31 cellular contexts compared by ENCODE assay signal in the genomic region with DNA sequence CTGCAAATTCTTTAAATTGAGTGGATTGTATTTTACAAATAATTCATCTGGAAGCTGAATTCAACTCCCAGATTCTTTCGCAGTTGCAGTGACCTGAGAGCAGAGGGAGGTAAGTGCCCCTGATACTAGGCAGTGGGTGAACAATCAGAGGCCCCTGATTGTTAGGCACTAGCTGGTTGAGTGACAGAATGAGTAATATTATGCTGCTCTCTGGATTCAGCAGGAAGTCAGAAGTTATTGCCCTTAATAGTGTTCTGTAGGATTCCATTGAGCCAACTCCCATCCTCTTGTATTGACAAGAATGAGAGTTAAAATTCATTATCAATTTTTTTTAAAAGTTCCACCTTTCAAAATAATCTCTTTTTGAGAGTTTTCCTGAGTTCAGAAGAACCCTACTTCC.
"Had no signal": no experiment of that assay in that cellular context is flagged by ENCODE, and none has a peak within 500 bp of the region (broad histone marks: within the 10 kb centered on the region; RNA-seq: fewer than 3 reads in every experiment).

No MANE protein-coding gene starts in this region.

- H3K4me3 ChIP-seq: ascending aorta, PC-9, SK-N-MC had no signal

- H3K4me1 Mint-ChIP-seq: activated CD4-positive, alpha-beta T cell treated with anti-CD3 and anti-CD28 coated beads for 36 hours; activated CD4-positive, alpha-beta T cell treated with anti-CD3 and anti-CD28 coated beads, Interleukin-2, amount 10 ng/mL, durations not matched to agents 7 days and 5 days; activated naive CD4-positive, alpha-beta T cell treated with anti-CD3 and anti-CD28 coated beads, Interleukin-2, amount 50 U/mL, for 24 hours; activated naive CD8-positive, alpha-beta T cell treated with anti-CD3 and anti-CD28 coated beads, Interleukin-2, amount 10 ng/mL, durations not matched to agents 7 days and 5 days; WTC11 had no signal

- H3K27ac Mint-ChIP-seq: activated CD4-positive, alpha-beta T cell treated with anti-CD3 and anti-CD28 coated beads for 36 hours; activated CD4-positive, alpha-beta T cell treated with anti-CD3 and anti-CD28 coated beads, Interleukin-2, amount 10 ng/mL, durations not matched to agents 7 days and 5 days; activated CD8-positive, alpha-beta T cell treated with anti-CD3 and anti-CD28 coated beads, Interleukin-2, amount 10 ng/mL, durations not matched to agents 7 days and 5 days; activated naive CD4-positive, alpha-beta T cell treated with anti-CD3 and anti-CD28 coated beads, Interleukin-2, amount 50 U/mL, for 24 hours; activated naive CD8-positive, alpha-beta T cell treated with anti-CD3 and anti-CD28 coated beads, Interleukin-2, amount 10 ng/mL, durations not matched to agents 7 days and 5 days; activated T-cell treated with anti-CD3 and anti-CD28 coated beads, Interleukin-2, amount 50 U/mL, for 24 hours; activated T-helper 2 cell treated with anti-CD3 and anti-CD28 coated beads, Interferon-gamma antibody, Interleukin-2, Interleukin-4, amounts not matched to agents 10 μg/mL and 5 μg/mL and 100 μg/mL, durations not matched to agents 14 hours and 24 hours and 36 hours; brain; T-helper 1 cell treated with Interleukin-12 subunit alpha and Interleukin-12 subunit beta and Interleukin-4 antibody, amounts not matched to agents 30 μg/mL and 1 μg/mL, for 36 hours; T-helper 2 cell treated with Interferon-gamma antibody and Interleukin-4, amounts not matched to agents 5 μg/mL and 100 μg/mL, for 36 hours; WTC11 had no signal

- DNase-seq: activated CD4-positive, alpha-beta T cell treated with anti-CD3 and anti-CD28 coated beads for 36 hours; activated CD4-positive, alpha-beta T cell treated with anti-CD3 and anti-CD28 coated beads, Interleukin-2, amount 10 ng/mL, durations not matched to agents 7 days and 5 days; activated CD4-positive, alpha-beta T cell treated with anti-CD3 and anti-CD28 coated beads, Interleukin-2, amount 50 U/mL, for 48 hours; activated CD8-positive, alpha-beta T cell treated with anti-CD3 and anti-CD28 coated beads, Interleukin-2, amount 10 ng/mL, durations not matched to agents 7 days and 5 days; activated gamma-delta T cell; activated naive CD4-positive, alpha-beta T cell treated with Interleukin-2 at 50 U/mL for 16 hours; activated naive CD8-positive, alpha-beta T cell treated with anti-CD3 and anti-CD28 coated beads, Interleukin-2, amount 10 ng/mL, durations not matched to agents 7 days and 5 days; activated T-cell treated with anti-CD3 and anti-CD28 coated beads, Interleukin-2, amount 50 U/mL, for 24 hours; amygdala; central memory CD4-positive, alpha-beta T cell; Karpas-422; NCI-H1105; NCI-H1417 treated with DMSO at 0.1 percent for 48 hours; NCI-H187 treated with DMSO at 0.1 percent for 48 hours; NCI-H2081; NCI-H226; NCI-H446 treated with DMSO at 0.1 percent for 48 hours; NCI-H524 treated with DMSO at 0.1 percent for 48 hours; PC-9; SIG-M5 had no signal

- H3K4me3 Mint-ChIP-seq: activated CD4-positive, alpha-beta T cell treated with anti-CD3 and anti-CD28 coated beads for 36 hours; activated CD4-positive, alpha-beta T cell treated with anti-CD3 and anti-CD28 coated beads, Interleukin-2, amount 10 ng/mL, durations not matched to agents 7 days and 5 days; activated CD8-positive, alpha-beta T cell treated with anti-CD3 and anti-CD28 coated beads, Interleukin-2, amount 10 ng/mL, durations not matched to agents 7 days and 5 days; activated naive CD4-positive, alpha-beta T cell treated with anti-CD3 and anti-CD28 coated beads, Interleukin-2, amount 50 U/mL, for 24 hours; activated naive CD8-positive, alpha-beta T cell treated with anti-CD3 and anti-CD28 coated beads, Interleukin-2, amount 10 ng/mL, durations not matched to agents 7 days and 5 days; activated T-cell treated with anti-CD3 and anti-CD28 coated beads, Interleukin-2, amount 50 U/mL, for 24 hours; brain; T-helper 1 cell treated with Interleukin-12 subunit alpha and Interleukin-12 subunit beta and Interleukin-4 antibody, amounts not matched to agents 30 μg/mL and 1 μg/mL, for 36 hours; T-helper 2 cell treated with Interferon-gamma antibody and Interleukin-4, amounts not matched to agents 5 μg/mL and 100 μg/mL, for 36 hours; WTC11 had no signal

- H3K27ac ChIP-seq: ascending aorta, PC-9, RWPE1, SK-N-MC had no signal

- H3K27me3 ChIP-seq: ascending aorta had no signal

- ATAC-seq: activated CD4-positive, alpha-beta T cell treated with anti-CD3 and anti-CD28 coated beads for 36 hours; activated CD4-positive, CD25-positive, alpha-beta regulatory T cell treated with anti-CD3 and anti-CD28 coated beads, Interleukin-2, amount 50 U/mL, for 24 hours; activated CD8-positive, alpha-beta T cell treated with anti-CD3 and anti-CD28 coated beads, Interleukin-2, amount 10 ng/mL, durations not matched to agents 7 days and 5 days; Right ventricle myocardium inferior; WTC11 had no signal

- H3K4me2 ChIP-seq: PC-9 had no signal

- H2AFZ ChIP-seq: PC-9 had no signal

- H3K27me3 Mint-ChIP-seq: activated CD4-positive, alpha-beta T cell treated with anti-CD3 and anti-CD28 coated beads for 36 hours; activated CD4-positive, alpha-beta T cell treated with anti-CD3 and anti-CD28 coated beads, Interleukin-2, amount 10 ng/mL, durations not matched to agents 7 days and 5 days; activated naive CD4-positive, alpha-beta T cell treated with anti-CD3 and anti-CD28 coated beads, Interleukin-2, amount 50 U/mL, for 24 hours; activated naive CD8-positive, alpha-beta T cell treated with anti-CD3 and anti-CD28 coated beads, Interleukin-2, amount 10 ng/mL, durations not matched to agents 7 days and 5 days; activated T-cell treated with anti-CD3 and anti-CD28 coated beads, Interleukin-2, amount 50 U/mL, for 24 hours had no signal

- H3K4me1 ChIP-seq: ascending aorta had no signal

- H3K36me3 Mint-ChIP-seq: activated naive CD4-positive, alpha-beta T cell treated with anti-CD3 and anti-CD28 coated beads, Interleukin-2, amount 50 U/mL, for 24 hours; activated naive CD8-positive, alpha-beta T cell treated with anti-CD3 and anti-CD28 coated beads, Interleukin-2, amount 10 ng/mL, durations not matched to agents 7 days and 5 days; brain; WTC11 had no signal

- H3K9me3 ChIP-seq: ascending aorta had no signal

- H3K36me3 ChIP-seq: ascending aorta had no signal

- H3K9me3 Mint-ChIP-seq: activated CD4-positive, alpha-beta T cell treated with anti-CD3 and anti-CD28 coated beads, Interleukin-2, amount 10 ng/mL, durations not matched to agents 7 days and 5 days; activated naive CD4-positive, alpha-beta T cell treated with anti-CD3 and anti-CD28 coated beads, Interleukin-2, amount 50 U/mL, for 24 hours; activated naive CD8-positive, alpha-beta T cell treated with anti-CD3 and anti-CD28 coated beads, Interleukin-2, amount 10 ng/mL, durations not matched to agents 7 days and 5 days; activated T-cell treated with anti-CD3 and anti-CD28 coated beads, Interleukin-2, amount 50 U/mL, for 24 hours; activated T-helper 2 cell treated with anti-CD3 and anti-CD28 coated beads, Interferon-gamma antibody, Interleukin-2, Interleukin-4, amounts not matched to agents 10 μg/mL and 5 μg/mL and 100 μg/mL, durations not matched to agents 14 hours and 24 hours and 36 hours; T-helper 1 cell treated with Interleukin-12 subunit alpha and Interleukin-12 subunit beta and Interleukin-4 antibody, amounts not matched to agents 30 μg/mL and 1 μg/mL, for 36 hours; T-helper 2 cell treated with Interferon-gamma antibody and Interleukin-4, amounts not matched to agents 5 μg/mL and 100 μg/mL, for 36 hours; WTC11 had no signal
